Comparison of ENCODE assay signal across 10 cellular contexts in genomic region chr4:184668511-184669114, GRCh38. TPM values are rescaled to one million over a fixed set of nuclear protein-coding genes. Genes with fewer than 3 reads are reported as not detected.
A peak's percentile ranks its signal among the peaks of the same experiment; 100 is the strongest.
DNase-seq lines count a peak whose midpoint lies in the region; ATAC-seq and TF ChIP-seq lines count a peak whose summit lies in the region.
"Had no signal": no experiment of that assay in that cellular context is flagged by ENCODE, and none has a peak within 500 bp of the region (broad histone marks: within the 10 kb centered on the region; RNA-seq: fewer than 3 reads in every experiment).

No MANE protein-coding gene starts in this region.

- no peak overlapping the region for H3K9ac ChIP-seq in IMR-90 (ENCODE audit: low read depth, low read length)

- no peak overlapping the region for H3K56ac ChIP-seq in IMR-90 (ENCODE audit: extremely low read depth, insufficient read depth, low read length)

- 96% methylated on average over 4 of the region's 9 CpGs; no CpG with 5 or more reads in 1 of the 2 experiments for WGBS in IMR-90 (ENCODE audit: extremely low coverage in 2 of 2, insufficient read length in 1 of 2), 2 experiments

- POLR2A ChIA-PET in IMR-90 (lab: Charles Lee; ENCODE audit: unreplicated experiment) = no interaction called here
- POLR2A ChIA-PET in activated CD4-positive, alpha-beta memory T cell treated with anti-CD3 and anti-CD28 coated beads for 36 hours (lab: Charles Lee) = interaction anchor here (0.5 kb wide), 1 partner anchor 370 kb away, joined by 3 read pairs; no protein-coding TSS in a partner anchor

- no peak overlapping the region for H4K8ac ChIP-seq in IMR-90 (ENCODE audit: low read depth in 2 of 2, low read length in 2 of 2)

- H3K4me3 ChIP-seq in IMR-90 (ENCODE audit: insufficient read depth, low read depth, low read length) = no peak overlapping the region

- no peak overlapping the region for H2BK15ac ChIP-seq in IMR-90 (ENCODE audit: low read depth, low read length)

- H3K9me3 ChIP-seq in IMR-90 (ENCODE audit: control insufficient read depth, insufficient read depth, low read length) = no peaks in the 10 kb centered on the region

- BruUV-seq in IMR-90 (replicated peaks; lab: Mats Ljungman, UMichigan) (no TSS peak), Calu3 (replicated peaks; lab: Mats Ljungman, UMichigan) (no TSS peak)

- H3K4me2 ChIP-seq in IMR-90 (ENCODE audit: low read depth, low read length) = no peak overlapping the region

- no peak overlapping the region for H3K18ac ChIP-seq in IMR-90 (ENCODE audit: low read depth, low read length)

- H2BK5ac ChIP-seq in IMR-90 (ENCODE audit: low read depth, low read length, poor library complexity, severe bottlenecking) = no peak overlapping the region

- no peaks in the 10 kb centered on the region for H4K20me1 ChIP-seq in IMR-90 (ENCODE audit: insufficient read depth, low read length)

- intact Hi-C loops in CD14-positive monocyte (cut with micrococcal nuclease) = no loop called here
- intact Hi-C loops in IMR-90 (cut with micrococcal nuclease) = no loop called here
- intact Hi-C loops in activated CD4-positive, alpha-beta memory T cell treated with anti-CD3 and anti-CD28 coated beads for 36 hours (cut with micrococcal nuclease) = loop anchor here (5.0 kb wide), 1 partner anchor 39 kb away; no protein-coding TSS in a partner anchor
- intact Hi-C loops in Calu3 (cut with micrococcal nuclease; ENCODE audit: unreplicated experiment) = no loop called here

- no peaks in the 10 kb centered on the region for H3K27me3 ChIP-seq in IMR-90 (ENCODE audit: control insufficient read depth, insufficient read depth, low read length)

- no peak overlapping the region for H2BK20ac ChIP-seq in IMR-90 (ENCODE audit: low read depth, low read length)

- no peak overlapping the region for H2AFZ ChIP-seq in IMR-90 (replicated peaks; ENCODE audit: low read length, poor library complexity)

- no peak overlapping the region for H2AK5ac ChIP-seq in IMR-90 (ENCODE audit: low read depth, low read length)

- H3K27me3 Mint-ChIP-seq in CD14-positive monocyte (ENCODE audit: low read depth in 3 of 3) = no peaks in the 10 kb centered on the region
- H3K27me3 Mint-ChIP-seq in activated CD4-positive, alpha-beta memory T cell treated with anti-CD3 and anti-CD28 coated beads for 36 hours = no peaks in the 10 kb centered on the region
- H3K27me3 Mint-ChIP-seq in memory B cell = no peaks in the 10 kb centered on the region
- no peaks in the 10 kb centered on the region for H3K27me3 Mint-ChIP-seq in type B pancreatic cell
- no peaks in the 10 kb centered on the region for H3K27me3 Mint-ChIP-seq in Calu3 (ENCODE audit: unreplicated experiment)

- H3K36me3 Mint-ChIP-seq in CD14-positive monocyte = peaks cover 47 to 61% of the 10 kb centered on the region in 2 donors
- H3K36me3 Mint-ChIP-seq in activated CD4-positive, alpha-beta memory T cell treated with anti-CD3 and anti-CD28 coated beads for 36 hours = peaks cover 33% of the 10 kb centered on the region
- H3K36me3 Mint-ChIP-seq in memory B cell = peaks cover 19% of the 10 kb centered on the region
- H3K36me3 Mint-ChIP-seq in type B pancreatic cell = peaks cover 21% of the 10 kb centered on the region
- peaks cover under 1% of the 10 kb centered on the region for H3K36me3 Mint-ChIP-seq in Calu3 (ENCODE audit: insufficient read depth, unreplicated experiment)

- dilution Hi-C loops in IMR-90 (cut with HindIII; ENCODE audit: low sequenced_read_pairs, unreplicated experiment) = no loop called here

- H3K4ac ChIP-seq in IMR-90 (ENCODE audit: low read depth, low read length) = no peak overlapping the region

- H2AK9ac ChIP-seq in IMR-90 (replicated peaks; ENCODE audit: low read depth, low read length, poor library complexity) = no peak overlapping the region

- H3K36me3 ChIP-seq in IMR-90 (ENCODE audit: control insufficient read depth, insufficient read depth, low read length) = peaks cover 16% of the 10 kb centered on the region

- peak overlapping the region; percentile 5 to 93 (median 88) for H3K27ac Mint-ChIP-seq in CD14-positive monocyte
- peak overlapping the region; percentile 61 for H3K27ac Mint-ChIP-seq in activated CD4-positive, alpha-beta memory T cell treated with anti-CD3 and anti-CD28 coated beads for 36 hours
- H3K27ac Mint-ChIP-seq in memory B cell = peak overlapping the region; percentile 42
- H3K27ac Mint-ChIP-seq in type B pancreatic cell = no peak overlapping the region
- no peak overlapping the region for H3K27ac Mint-ChIP-seq in Calu3 (ENCODE audit: unreplicated experiment)

- no peak overlapping the region for H4K5ac ChIP-seq in IMR-90 (ENCODE audit: low read depth, low read length)

- no peak for DNase-seq in CD14-positive monocyte (ENCODE audit: low spot score)
- DNase-seq in IMR-90 = peak; percentile 23
- DNase-seq in activated CD4-positive, alpha-beta memory T cell treated with anti-CD3 and anti-CD28 coated beads for 36 hours = peak; percentile 15
- no peak for DNase-seq in memory B cell (ENCODE audit: low spot score in 2 of 2)
- DNase-seq in type B pancreatic cell (ENCODE audit: extremely low spot score, unreplicated experiment) = no peak
- DNase-seq in GDM1 (lab: John Stamatoyannopoulos, UW) = no peak
- no peak for DNase-seq in Calu3
- no peak for DNase-seq in COLO829 (ENCODE audit: low spot score)
- DNase-seq: activated CD8-positive, alpha-beta memory T cell treated with anti-CD3 and anti-CD28 coated beads, Interleukin-2, amount 50 U/mL, for 4 hours; NCI-H526 treated with DMSO at 0.1 percent for 48 hours had no signal

- ATAC-seq in IMR-90 (ENCODE audit: low read depth) (no peak), memory B cell (ENCODE audit: low read depth) (peak; percentile 27)

- no peak overlapping the region for H2BK120ac ChIP-seq in IMR-90 (ENCODE audit: low read depth, low read length)

- H3K4me1 ChIP-seq in IMR-90 (ENCODE audit: control insufficient read depth, insufficient read depth, low read length) = peaks cover 4% of the 10 kb centered on the region

- H3K9me1 ChIP-seq in IMR-90 (ENCODE audit: insufficient read depth, low read length) = 0 out of 2 replicates have a peak, but pooled peaks cover 5% of the 10 kb centered on the region

- H3K9me3 Mint-ChIP-seq in CD14-positive monocyte = peaks cover 0 to 2% (median 0%) of the 10 kb centered on the region in 7 donors
- H3K9me3 Mint-ChIP-seq in activated CD4-positive, alpha-beta memory T cell treated with anti-CD3 and anti-CD28 coated beads for 36 hours = no peaks in the 10 kb centered on the region
- H3K9me3 Mint-ChIP-seq in memory B cell = no peaks in the 10 kb centered on the region
- H3K9me3 Mint-ChIP-seq in type B pancreatic cell = no peaks in the 10 kb centered on the region
- H3K9me3 Mint-ChIP-seq in Calu3 (ENCODE audit: low read depth, unreplicated experiment) = no peaks in the 10 kb centered on the region

- TF ChIP-seq RAD21 in IMR-90 (IDR thresholded peaks at IDR 0.05; ENCODE audit: low read length) = no peak

- TF ChIP-seq CTCF in CD14-positive monocyte (IDR thresholded peaks at IDR 0.05) (no peak), IMR-90 (conservative IDR thresholded peaks at IDR 0.05; ENCODE audit: low read depth, low read length) (no peak), type B pancreatic cell (conservative IDR thresholded peaks at IDR 0.05) (no peak), Calu3 (IDR thresholded peaks at IDR 0.05; ENCODE audit: unreplicated experiment) (no peak)

- no peak overlapping the region for H4K91ac ChIP-seq in IMR-90 (ENCODE audit: insufficient read depth, low read depth, low read length)

- no peak for TF ChIP-seq POLR2A in IMR-90 (IDR thresholded peaks at IDR 0.05; ENCODE audit: low read depth, low read length)

- H3K4me3 Mint-ChIP-seq in CD14-positive monocyte = no peak overlapping the region
- no peak overlapping the region for H3K4me3 Mint-ChIP-seq in activated CD4-positive, alpha-beta memory T cell treated with anti-CD3 and anti-CD28 coated beads for 36 hours
- H3K4me3 Mint-ChIP-seq in memory B cell = no peak overlapping the region
- H3K4me3 Mint-ChIP-seq in type B pancreatic cell = no peak overlapping the region
- no peak overlapping the region for H3K4me3 Mint-ChIP-seq in Calu3 (ENCODE audit: low read depth, unreplicated experiment)

- no peak overlapping the region for H3K23ac ChIP-seq in IMR-90 (ENCODE audit: low read depth, low read length)

- H3K79me1 ChIP-seq in IMR-90 (ENCODE audit: low read depth in 1 of 2, low read length in 2 of 2) = no peaks in the 10 kb centered on the region; a peak in 1 of 4 replicates

- no peak overlapping the region for H3K14ac ChIP-seq in IMR-90 (replicated peaks; ENCODE audit: low read depth, low read length)

- H3K4me1 Mint-ChIP-seq in CD14-positive monocyte (peaks cover 22% of the 10 kb centered on the region), memory B cell (peaks cover 11% of the 10 kb centered on the region), type B pancreatic cell (ENCODE audit: unreplicated experiment) (no peaks in the 10 kb centered on the region), Calu3 (ENCODE audit: low read depth, unreplicated experiment) (no peaks in the 10 kb centered on the region)
- peaks cover 23% of the 10 kb centered on the region for H3K4me1 Mint-ChIP-seq in activated CD4-positive, alpha-beta memory T cell treated with anti-CD3 and anti-CD28 coated beads for 36 hours (ENCODE audit: low read depth)

- CTCF ChIA-PET in IMR-90 (lab: Yijun Ruan, JAX) = interaction anchor here (1.0 kb wide), 1 partner anchor 10 kb away, joined by 3 read pairs; no protein-coding TSS in a partner anchor
- CTCF ChIA-PET in activated CD4-positive, alpha-beta memory T cell treated with anti-CD3 and anti-CD28 coated beads for 36 hours (lab: Charles Lee) = interaction anchor here (1.1 kb wide), 1 partner anchor 19 kb away, joined by 4 read pairs; the partner anchor contains the start of genes CASP3 and PRIMPOL
- CTCF ChIA-PET in Calu3 (lab: Charles Lee) = no interaction called here

- in situ Hi-C loops in IMR-90 (cut with MboI; ENCODE audit: low sequenced_read_pairs) = no loop called here

- H3K27ac ChIP-seq in IMR-90 (ENCODE audit: insufficient read depth, low read length) = no peak overlapping the region

RNA-seq across cellular contexts. Expression of gene PRIMPOL, which starts 19.1 kb away (rescaled TPM):
- polyA plus RNA-seq in CD14-positive monocyte = 10 to 100 TPM in 1 of 2 donors, 1 to 10 TPM in 1; 10.0 to 10.5 TPM
- total RNA-seq in IMR-90 (2012; rRNA removed) = 5.6 and 10.0 TPM in 2 replicates
- 6.6 and 8.8 TPM in 2 replicates for polyA plus RNA-seq in IMR-90 (2012; rRNA removed)
- polyA plus RNA-seq in IMR-90 (2012; cell fraction: cytosol; rRNA removed) = 0.90 and 1.5 TPM in 2 replicates
- polyA plus RNA-seq in IMR-90 (2012; cell fraction: nucleus; rRNA removed; ENCODE audit: low replicate concordance) = 1.4 and 15.6 TPM in 2 replicates
- 10 to 100 TPM; 23.1 to 27.1 TPM for total RNA-seq in activated CD4-positive, alpha-beta memory T cell treated with anti-CD3 and anti-CD28 coated beads for 36 hours
- total RNA-seq in type B pancreatic cell (ENCODE audit: low replicate concordance) = 10.7 and 24.6 TPM in 2 replicates
- total RNA-seq in Calu3 (2022) = 12.7 and 16.0 TPM in 2 replicates

RNA-seq across cellular contexts. Expression of gene CASP3, which starts 19.4 kb away (rescaled TPM):
- 10 to 100 TPM in 1 of 2 donors, 1 to 10 TPM in 1; 6.7 to 11.3 TPM for polyA plus RNA-seq in CD14-positive monocyte
- 26.7 and 58.9 TPM in 2 replicates for total RNA-seq in IMR-90 (2012; rRNA removed)
- polyA plus RNA-seq in IMR-90 (2012; rRNA removed) = 21.1 and 27.4 TPM in 2 replicates
- 6.3 and 9.6 TPM in 2 replicates for polyA plus RNA-seq in IMR-90 (2012; cell fraction: cytosol; rRNA removed)
- 4.5 and 21.2 TPM in 2 replicates for polyA plus RNA-seq in IMR-90 (2012; cell fraction: nucleus; rRNA removed; ENCODE audit: low replicate concordance)
- total RNA-seq in activated CD4-positive, alpha-beta memory T cell treated with anti-CD3 and anti-CD28 coated beads for 36 hours = 10 to 100 TPM; 54.0 to 54.4 TPM
- total RNA-seq in type B pancreatic cell (ENCODE audit: low replicate concordance) = 38.9 and 40.8 TPM in 2 replicates
- 21.8 and 22.2 TPM in 2 replicates for total RNA-seq in Calu3 (2022)

Comparison
In these comparisons a context has a peak if more than half of its experiments do, and no peak if none do; other contexts are left out.
1. DNase-seq: peak in IMR-90 (single experiment) and activated CD4-positive, alpha-beta memory T cell treated with anti-CD3 and anti-CD28 coated beads for 36 hours (single experiment); none in CD14-positive monocyte (single experiment), memory B cell (0 of 2), type B pancreatic cell (single experiment), GDM1 (single experiment), Calu3 (single experiment) and COLO829 (single experiment).
2. H3K27ac Mint-ChIP-seq: peak in CD14-positive monocyte (7 of 7), activated CD4-positive, alpha-beta memory T cell treated with anti-CD3 and anti-CD28 coated beads for 36 hours (single experiment) and memory B cell (single experiment); none in type B pancreatic cell (single experiment) and Calu3 (single experiment).